ENCODE assay signal across 22 cellular contexts in genomic region chr19:49701271-49701786, GRCh38. TPM values are rescaled to one million over a fixed set of nuclear protein-coding genes. Genes with fewer than 3 reads are reported as not detected.
DNase-seq lines count a peak whose midpoint lies in the region; ATAC-seq and TF ChIP-seq lines count a peak whose summit lies in the region.
"Had no signal": no experiment of that assay in that cellular context is flagged by ENCODE, and none has a peak within 500 bp of the region (broad histone marks: within the 10 kb centered on the region; RNA-seq: fewer than 3 reads in every experiment).

No MANE protein-coding gene starts in this region.

- peaks cover 5% of the 10 kb centered on the region for H3K36me3 Mint-ChIP-seq in Caco-2 (ENCODE audit: insufficient read depth, unreplicated experiment)
- H3K36me3 Mint-ChIP-seq in WTC11: peaks cover 26% of the 10 kb centered on the region
- H3K36me3 Mint-ChIP-seq: activated CD4-positive, alpha-beta memory T cell treated with anti-CD3 and anti-CD28 coated beads for 36 hours; activated naive CD8-positive, alpha-beta T cell treated with anti-CD3 and anti-CD28 coated beads for 36 hours; CD14-positive monocyte; naive thymus-derived CD4-positive, alpha-beta T cell had no signal

- H4K20me1 ChIP-seq in osteoblast (ENCODE audit: insufficient read depth, low read length): no peaks in the 10 kb centered on the region

- TF ChIP-seq CTCF in Caco-2 (IDR thresholded peaks at IDR 0.05; ENCODE audit: insufficient read depth in 1 of 2, low read depth in 1 of 2, low read length in 1 of 2, severe bottlenecking in 1 of 2, unreplicated experiment in 1 of 2) (peak in 1 of 2 experiments; percentile 6), WTC11 (IDR thresholded peaks at IDR 0.05) (no peak), osteoblast (IDR thresholded peaks at IDR 0.05; ENCODE audit: extremely low read depth, low read depth, low read length) (no peak), suprapubic skin (IDR thresholded peaks at IDR 0.05) (no peak)

- H3K27me3 Mint-ChIP-seq in Caco-2 (ENCODE audit: insufficient read depth, unreplicated experiment) (peaks cover 3% of the 10 kb centered on the region), WTC11 (ENCODE audit: low read depth) (no peaks in the 10 kb centered on the region)
- H3K27me3 Mint-ChIP-seq: naive thymus-derived CD4-positive, alpha-beta T cell had no signal

- H3K27me3 ChIP-seq in Caco-2 (replicated peaks; ENCODE audit: control insufficient read depth, insufficient read depth, low read length) (no peaks in the 10 kb centered on the region), osteoblast (ENCODE audit: insufficient read depth, low read length) (no peaks in the 10 kb centered on the region), suprapubic skin (peaks cover 3% of the 10 kb centered on the region)
- H3K27me3 ChIP-seq: dorsolateral prefrontal cortex, SJSA1, uterus had no signal

- H3K4me3 ChIP-seq in Caco-2 (ENCODE audit: low read depth, low read length): peak overlapping the region; percentile 44
- no peak overlapping the region for H3K4me3 ChIP-seq in osteoblast (ENCODE audit: insufficient read depth, low read length)
- H3K4me3 ChIP-seq in suprapubic skin: no peak overlapping the region
- H3K4me3 ChIP-seq: dorsolateral prefrontal cortex, SJSA1, uterus had no signal

- H3K27ac Mint-ChIP-seq in Caco-2 (ENCODE audit: unreplicated experiment) (no peak overlapping the region), WTC11 (no peak overlapping the region)
- H3K27ac Mint-ChIP-seq: activated CD4-positive, alpha-beta memory T cell treated with anti-CD3 and anti-CD28 coated beads for 36 hours; activated naive CD8-positive, alpha-beta T cell treated with anti-CD3 and anti-CD28 coated beads for 36 hours; activated T-helper 2 cell treated with anti-CD3 and anti-CD28 coated beads, Interferon-gamma antibody, Interleukin-2, Interleukin-4, amounts not matched to agents 10 μg/mL and 5 μg/mL and 100 μg/mL, durations not matched to agents 14 hours and 24 hours and 36 hours; CD14-positive monocyte; HFFc6; naive thymus-derived CD4-positive, alpha-beta T cell had no signal

- peak overlapping the region; percentile 67 for H3K4me3 Mint-ChIP-seq in Caco-2 (ENCODE audit: unreplicated experiment)
- no peak overlapping the region for H3K4me3 Mint-ChIP-seq in WTC11
- H3K4me3 Mint-ChIP-seq: activated CD4-positive, alpha-beta memory T cell treated with anti-CD3 and anti-CD28 coated beads for 36 hours; activated naive CD8-positive, alpha-beta T cell treated with anti-CD3 and anti-CD28 coated beads for 36 hours; CD14-positive monocyte; HFFc6; naive thymus-derived CD4-positive, alpha-beta T cell had no signal

- intact Hi-C loops in Caco-2 (cut with micrococcal nuclease; ENCODE audit: unreplicated experiment): no loop called here

- H3K4me1 Mint-ChIP-seq in Caco-2 (ENCODE audit: low read depth, unreplicated experiment) (peaks cover 11% of the 10 kb centered on the region), WTC11 (no peaks in the 10 kb centered on the region)
- H3K4me1 Mint-ChIP-seq: activated naive CD8-positive, alpha-beta T cell treated with anti-CD3 and anti-CD28 coated beads for 36 hours had no signal

- H3K4me1 ChIP-seq in Caco-2 (no peaks in the 10 kb centered on the region), ES-I3 (ENCODE audit: insufficient read depth, low read length) (peaks cover 2% of the 10 kb centered on the region; the same call in 1 of the 2 replicates), osteoblast (ENCODE audit: insufficient read depth, low read length) (no peaks in the 10 kb centered on the region), suprapubic skin (no peaks in the 10 kb centered on the region)
- H3K4me1 ChIP-seq: SJSA1, uterus had no signal

- peak; percentile 64 for ATAC-seq in WTC11
- ATAC-seq: naive thymus-derived CD4-positive, alpha-beta T cell had no signal

- POLR2A ChIA-PET in Caco-2 (lab: Charles Lee) (no interaction called here), WTC11 (lab: Charles Lee) (no interaction called here)

- no peaks in the 10 kb centered on the region for H3K9me3 ChIP-seq in Caco-2
- H3K9me3 ChIP-seq in ES-I3 (ENCODE audit: control insufficient read depth, insufficient read depth, low read length): no peaks in the 10 kb centered on the region
- no peaks in the 10 kb centered on the region for H3K9me3 ChIP-seq in osteoblast (ENCODE audit: low read depth, low read length)
- H3K9me3 ChIP-seq in suprapubic skin: no peaks in the 10 kb centered on the region
- H3K9me3 ChIP-seq: SJSA1, uterus had no signal

- H3K79me2 ChIP-seq in osteoblast (ENCODE audit: insufficient read depth, low read length): no peaks in the 10 kb centered on the region

- no peak for TF ChIP-seq EP300 in suprapubic skin (IDR thresholded peaks at IDR 0.05)

- DNase-seq in Caco-2 (peak in 1 of 2 experiments; percentile 53), WTC11 (ENCODE audit: low spot score) (peak; percentile 34), osteoblast (ENCODE audit: insufficient read length, low spot score, missing footprints) (peak; percentile 47), kidney glomerular epithelial cell (lab: John Stamatoyannopoulos, UW) (no peak), suprapubic skin (ENCODE audit: low spot score in 2 of 2) (no peak)
- no peak for DNase-seq in stimulated activated naive CD4-positive, alpha-beta T cell treated with Interleukin-2 at 50 U/mL for 16 hours (lab: John Stamatoyannopoulos, UW)
- DNase-seq: activated CD4-positive, alpha-beta memory T cell treated with anti-CD3 and anti-CD28 coated beads for 36 hours; activated CD8-positive, alpha-beta memory T cell treated with anti-CD3 and anti-CD28 coated beads, Interleukin-2, amount 50 U/mL, for 4 hours; activated naive CD8-positive, alpha-beta T cell treated with anti-CD3 and anti-CD28 coated beads for 36 hours; dorsolateral prefrontal cortex; HFFc6; midbrain; naive thymus-derived CD4-positive, alpha-beta T cell; NCI-H2171 treated with DMSO at 0.1 percent for 48 hours; NCI-H524 treated with DMSO at 0.1 percent for 48 hours; small intestine; T-helper 1 cell; uterus had no signal

- CTCF ChIA-PET in Caco-2 (lab: Charles Lee): no interaction called here
- CTCF ChIA-PET in WTC11 (lab: Charles Lee): no interaction called here

- no peaks in the 10 kb centered on the region for H3K9me3 Mint-ChIP-seq in Caco-2 (ENCODE audit: unreplicated experiment)
- H3K9me3 Mint-ChIP-seq in WTC11: no peaks in the 10 kb centered on the region
- H3K9me3 Mint-ChIP-seq: activated CD4-positive, alpha-beta memory T cell treated with anti-CD3 and anti-CD28 coated beads for 36 hours; activated naive CD8-positive, alpha-beta T cell treated with anti-CD3 and anti-CD28 coated beads for 36 hours; activated T-helper 2 cell treated with anti-CD3 and anti-CD28 coated beads, Interferon-gamma antibody, Interleukin-2, Interleukin-4, amounts not matched to agents 10 μg/mL and 5 μg/mL and 100 μg/mL, durations not matched to agents 14 hours and 24 hours and 36 hours; HFFc6; naive thymus-derived CD4-positive, alpha-beta T cell had no signal

- no peak overlapping the region for H3K27ac ChIP-seq in osteoblast (ENCODE audit: low read depth, low read length)
- no peak overlapping the region for H3K27ac ChIP-seq in suprapubic skin
- H3K27ac ChIP-seq: dorsolateral prefrontal cortex, SJSA1, uterus had no signal

- H3K9ac ChIP-seq in ES-I3 (ENCODE audit: low read depth, low read length): peak overlapping the region; percentile 28; the same call in 1 of the 2 replicates

- 36% methylated on average over 37 of the region's 40 CpGs for WGBS in suprapubic skin

- no peak overlapping the region for H2AFZ ChIP-seq in osteoblast (ENCODE audit: low read length)

- H3K36me3 ChIP-seq in Caco-2 (ENCODE audit: control insufficient read depth, insufficient read depth, low read length): no peaks in the 10 kb centered on the region
- H3K36me3 ChIP-seq in ES-I3 (ENCODE audit: insufficient read depth, low read length): peaks cover 7% of the 10 kb centered on the region
- H3K36me3 ChIP-seq in osteoblast (ENCODE audit: insufficient read depth, low read length): no peaks in the 10 kb centered on the region
- no peaks in the 10 kb centered on the region for H3K36me3 ChIP-seq in suprapubic skin
- H3K36me3 ChIP-seq: SJSA1, uterus had no signal

- no TSS peak for BruUV-seq in Caco-2 (replicated peaks; lab: Mats Ljungman, UMichigan)

- no peak for TF ChIP-seq POLR2A in suprapubic skin (IDR thresholded peaks at IDR 0.05)

- no peak overlapping the region for H3K4me2 ChIP-seq in osteoblast (ENCODE audit: insufficient read depth, low read length)

TF ChIP-seq in WTC11, 78 proteins besides CTCF, POLR2A, EP300 and RAD21:
- TF ChIP-seq HMGA2 (CRISPR knock-in tag; IDR thresholded peaks at IDR 0.05): peak; percentile 39; the same call in 1 of the 2 replicates
- TF ChIP-seq USF2 (CRISPR knock-in tag; IDR thresholded peaks at IDR 0.05): no peak

RNA-seq across cellular contexts. Expression of gene CPT1C, which starts 10.4 kb away (rescaled TPM):
- total RNA-seq in Caco-2 (2022) (1.9 and 2.0 TPM in 2 replicates), WTC11 (2021) (74.6 to 89.5 TPM (median 85.4 TPM) in 3 replicates), osteoblast (10.9 and 17.0 TPM in 2 replicates), suprapubic skin (1 to 10 TPM in 1 of 4 donors, under 1 TPM in 3; 0.57 to 1.2 (median 0.92) TPM)

RNA-seq across cellular contexts. Expression of gene ADM5, which starts 11.9 kb away (rescaled TPM):
- total RNA-seq in Caco-2 (2022) (8.5 and 10.4 TPM in 2 replicates), WTC11 (2021) (5.9 to 6.7 TPM (median 6.2 TPM) in 3 replicates), osteoblast (under 0.01 and 0.29 TPM in 2 replicates), suprapubic skin (1 to 10 TPM; 1.8 to 7.6 (median 4.1) TPM)

RNA-seq across cellular contexts. Expression of gene PRMT1, which starts 24.3 kb away (rescaled TPM):
- 326 and 343 TPM in 2 replicates for total RNA-seq in Caco-2 (2022)
- 500 to 527 TPM (median 518 TPM) in 3 replicates for total RNA-seq in WTC11 (2021)
- total RNA-seq in osteoblast: 199 and 208 TPM in 2 replicates
- total RNA-seq in suprapubic skin: 100 to 1,000 TPM; 101 to 142 (median 112) TPM

RNA-seq across cellular contexts. Expression of gene BCL2L12, which starts 35.6 kb away (rescaled TPM):
- total RNA-seq in Caco-2 (2022) (103 and 111 TPM in 2 replicates), WTC11 (2021) (139 to 146 TPM (median 140 TPM) in 3 replicates), osteoblast (4.4 and 5.1 TPM in 2 replicates), suprapubic skin (10 to 100 TPM in 1 of 4 donors, 1 to 10 TPM in 3; 3.1 to 28.0 (median 7.5) TPM)

RNA-seq across cellular contexts. Expression of gene IRF3, which starts 35.7 kb away (rescaled TPM):
- total RNA-seq in Caco-2 (2022): 125 and 131 TPM in 2 replicates
- total RNA-seq in WTC11 (2021): 149 to 165 TPM (median 154 TPM) in 3 replicates
- 48.5 and 54.2 TPM in 2 replicates for total RNA-seq in osteoblast
- 100 to 1,000 TPM in 1 of 4 donors, 10 to 100 TPM in 3; 61.3 to 164 (median 81.0) TPM for total RNA-seq in suprapubic skin

Comparison
In these comparisons a context has a peak if more than half of its experiments do, and no peak if none do; other contexts are left out.
1. DNase-seq: peak in WTC11 (single experiment) and osteoblast (single experiment); none in stimulated activated naive CD4-positive, alpha-beta T cell treated with Interleukin-2 at 50 U/mL for 16 hours (single experiment), kidney glomerular epithelial cell (single experiment) and suprapubic skin (0 of 2).